21 cellular contexts compared by ENCODE assay signal in genomic region chr17:76426853-76427252, GRCh38. TPM values are rescaled to one million over a fixed set of nuclear protein-coding genes. Genes with fewer than 3 reads are reported as not detected.
DNase-seq lines count a peak whose midpoint lies in the region; ATAC-seq, FAIRE-seq and TF ChIP-seq lines count a peak whose summit lies in the region.
"Had no signal": no experiment of that assay in that cellular context is flagged by ENCODE, and none has a peak within 500 bp of the region (broad histone marks: within the 10 kb centered on the region; RNA-seq: fewer than 3 reads in every experiment).

No MANE protein-coding gene starts in this region.

- CTCF ChIA-PET in OCI-LY7 (lab: Charles Lee; ENCODE audit: unreplicated experiment) = interaction anchor here (1.8 to 2.0 kb wide), 2 partner anchors 10 to 18 kb away, joined by 4 read pairs; no protein-coding TSS in a partner anchor

- H3K79me2 ChIP-seq in OCI-LY7 (ENCODE audit: insufficient read depth, low read depth, low read length) = peaks cover 91% of the 10 kb centered on the region

- DNase-seq in heart right ventricle (no peak), cardiac septum (ENCODE audit: low spot score) (no peak), OCI-LY7 (ENCODE audit: low spot score) (no peak), left colon (no peak), GM12891 (ENCODE audit: insufficient read length, low spot score) (no peak), T1000 (lab: John Stamatoyannopoulos, UW) (no peak), aorta (no peak)
- DNase-seq: CD4-positive, alpha-beta memory T cell; DMS79 treated with DMSO at 0.1 percent for 48 hours; GDM1; GOT3; KBM-7; NCI-H1092 treated with DMSO at 0.1 percent for 48 hours; NCI-H1694; NCI-H2107; NCI-H69; PC-9 had no signal

- POLR2A ChIA-PET in OCI-LY7 (lab: Charles Lee) = interaction anchor here (0.9 to 2.8 kb wide), 5 partner anchors 16 to 96 kb away, joined by 3 to 17 read pairs (median 4); partner anchors contain the start of genes RHBDF2 and UBE2O

- H3K36me3 ChIP-seq in heart right ventricle (peaks cover 0 to 4% (median 0%) of the 10 kb centered on the region in 9 donors), OCI-LY7 (ENCODE audit: insufficient read depth, low read length) (peaks cover 5% of the 10 kb centered on the region), aorta (ENCODE audit: control insufficient read depth in 1 of 2, insufficient read depth in 2 of 2, low read length in 1 of 2) (no peaks in the 10 kb centered on the region)

- no peaks in the 10 kb centered on the region for H4K20me1 ChIP-seq in OCI-LY7 (ENCODE audit: insufficient read depth, low read length)

- no peaks in the 10 kb centered on the region for H3K9me2 ChIP-seq in OCI-LY7 (ENCODE audit: insufficient read depth, low read length)

- peaks cover 15 to 63% (median 46%) of the 10 kb centered on the region in 9 donors for H3K4me1 ChIP-seq in heart right ventricle
- peaks cover 95% of the 10 kb centered on the region for H3K4me1 ChIP-seq in OCI-LY7 (ENCODE audit: insufficient read depth, low read length, poor library complexity, severe bottlenecking)
- no peaks in the 10 kb centered on the region for H3K4me1 ChIP-seq in aorta (ENCODE audit: control insufficient read depth in 1 of 2, insufficient read depth in 2 of 2, low read length in 2 of 2)

- ATAC-seq in heart right ventricle = no peak
- ATAC-seq in left colon = peak; percentile 80
- no peak for ATAC-seq in HG02678 (IDR thresholded peaks at IDR 0.05; ENCODE audit: unreplicated experiment)
- no peak for ATAC-seq in aorta (ENCODE audit: low FRiP score)

- H3K27ac ChIP-seq in heart right ventricle (peak overlapping the region in 6 of 10 donors; percentile 42 to 67 (median 54)), OCI-LY7 (ENCODE audit: low read depth, low read length, poor library complexity, severe bottlenecking) (peak overlapping the region; percentile 92), aorta (ENCODE audit: low read depth in 1 of 2, low read length in 2 of 2) (no peak overlapping the region)
- H3K27ac ChIP-seq: PC-9 had no signal

- H3K4me3 ChIP-seq in heart right ventricle (no peak overlapping the region), OCI-LY7 (ENCODE audit: low read depth, low read length, poor library complexity, severe bottlenecking) (peak overlapping the region; percentile 59), aorta (ENCODE audit: low read length in 2 of 2) (no peak overlapping the region)
- H3K4me3 ChIP-seq: PC-9 had no signal

- no peak for FAIRE-seq in GM12891 (lab: Jason Lieb, UNC)
- FAIRE-seq: A204.1, HTR-8/SVneo had no signal

- intact Hi-C loops in heart right ventricle (cut with DNase I) = no loop called here
- intact Hi-C loops in cardiac septum (cut with DNase I) = no loop called here
- intact Hi-C loops in OCI-LY7 (cut with micrococcal nuclease; ENCODE audit: unreplicated experiment) = loop anchor here (1.0 kb wide), 1 partner anchor 26 kb away; the partner anchor contains the start of gene UBE2O
- intact Hi-C loops in left colon (cut with DNase I, micrococcal nuclease) = no loop called here
- intact Hi-C loops in aorta (cut with DNase I) = no loop called here

- no peaks in the 10 kb centered on the region for H3K27me3 ChIP-seq in heart right ventricle
- no peaks in the 10 kb centered on the region for H3K27me3 ChIP-seq in aorta (ENCODE audit: control insufficient read depth in 1 of 2, insufficient read depth in 2 of 2, low read length in 1 of 2)

- peak overlapping the region; percentile 82 for H3K4me2 ChIP-seq in OCI-LY7 (ENCODE audit: low read length)
- H3K4me2 ChIP-seq: PC-9 had no signal

- WGBS in heart right ventricle, 2 donors = 84 to 85% methylated on average over 3 of the region's 3 CpGs
- 94 to 95% methylated on average over 3 of the region's 3 CpGs for WGBS in aorta, 2 donors

- no peak for TF ChIP-seq POLR2A in GM12891 (IDR thresholded peaks at IDR 0.05; ENCODE audit: low read depth, low read length)

- H3K9me3 ChIP-seq in heart right ventricle (no peaks in the 10 kb centered on the region), OCI-LY7 (ENCODE audit: low read length) (0 out of 2 replicates have a peak, but pooled peaks cover 4% of the 10 kb centered on the region), aorta (ENCODE audit: control insufficient read depth, low read length) (no peaks in the 10 kb centered on the region)

- no peak for TF ChIP-seq CTCF in heart right ventricle (IDR thresholded peaks at IDR 0.05)
- TF ChIP-seq CTCF in OCI-LY7 (conservative IDR thresholded peaks at IDR 0.05; ENCODE audit: low read length) = no peak

- no peak overlapping the region for H2AFZ ChIP-seq in OCI-LY7 (ENCODE audit: low read length)
- H2AFZ ChIP-seq: PC-9 had no signal

- no TSS peak for BruUV-seq in OCI-LY7 (replicated peaks; lab: Mats Ljungman, UMichigan)

TF ChIP-seq in GM12891, 5 proteins besides CTCF, POLR2A, EP300 and RAD21:
- no peak for TF ChIP-seq SPI1 (IDR thresholded peaks at IDR 0.05; ENCODE audit: low read depth, low read length)
- no peak for TF ChIP-seq PAX5 (IDR thresholded peaks at IDR 0.05; ENCODE audit: insufficient read depth, low read length, severe bottlenecking)
- no peak for TF ChIP-seq POU2F2 (IDR thresholded peaks at IDR 0.05; ENCODE audit: low read depth, low read length)
- TF ChIP-seq TAF1 (IDR thresholded peaks at IDR 0.05; ENCODE audit: low read depth, low read length) = no peak
- TF ChIP-seq POLR2AphosphoS5 (IDR thresholded peaks at IDR 0.05; ENCODE audit: low read depth, low read length) = no peak

RNA-seq across cellular contexts. Expression of gene UBE2O, which starts 26.1 kb away (rescaled TPM):
- total RNA-seq in heart right ventricle (10 to 100 TPM; 31.0 to 39.0 (median 36.9) TPM), cardiac septum (31.1 TPM), OCI-LY7 (2022) (71.0 and 79.6 TPM in 2 replicates), left colon (10 to 100 TPM; 15.9 to 18.2 TPM), aorta (10 to 100 TPM; 14.0 to 24.7 TPM)
- polyA plus RNA-seq in heart right ventricle (10 to 100 TPM in 1 of 2 donors, 1 to 10 TPM in 1; 9.1 to 22.5 TPM), aorta (10 to 100 TPM in 1 of 2 donors, 1 to 10 TPM in 1; 2.5 to 11.0 TPM)
- total RNA-seq in OCI-LY7 (2014; rRNA removed; shearing (Covaris generic)) = 43.4 and 55.1 TPM in 2 replicates
- polyA plus RNA-seq in GM12891 (2012; ENCODE audit: low read depth, missing spikeins) = 14.6 TPM

RNA-seq across cellular contexts. Expression of gene AANAT, which starts 40.5 kb away (rescaled TPM):
- total RNA-seq in heart right ventricle (under 1 TPM in 1 of 10 donors, not detected in 9; 0.98 TPM), cardiac septum (not detected), OCI-LY7 (2022) (not detected in 2 replicates), left colon (not detected), aorta (not detected)
- polyA plus RNA-seq in heart right ventricle (under 1 TPM in 1 of 2 donors, not detected in 1; 0.73 TPM), aorta (not detected)
- not detected in 2 replicates for total RNA-seq in OCI-LY7 (2014; rRNA removed; shearing (Covaris generic))
- polyA plus RNA-seq in GM12891 (2012; ENCODE audit: low read depth, missing spikeins) = 0.13 TPM
- total RNA-seq: CD4-positive, alpha-beta memory T cell; MCF 10A; PC-9 had no signal
- polyA plus RNA-seq: CD4-positive, alpha-beta memory T cell had no signal

RNA-seq across cellular contexts. Expression of gene SPHK1, which starts 42.4 kb away (rescaled TPM):
- total RNA-seq in heart right ventricle = 10 to 100 TPM in 2 of 10 donors, 1 to 10 TPM in 8; 1.7 to 17.3 (median 3.2) TPM
- 10 to 100 TPM in 1 of 2 donors, 1 to 10 TPM in 1; 3.5 to 20.8 TPM for polyA plus RNA-seq in heart right ventricle
- total RNA-seq in cardiac septum = 11.0 TPM
- total RNA-seq in OCI-LY7 (2014; rRNA removed; shearing (Covaris generic)) = 0.28 and 0.36 TPM in 2 replicates
- total RNA-seq in OCI-LY7 (2022) = 0.22 and 0.78 TPM in 2 replicates
- total RNA-seq in left colon = 1 to 10 TPM; 2.9 to 4.2 TPM
- polyA plus RNA-seq in GM12891 (2012; ENCODE audit: low read depth, missing spikeins) = 0.27 TPM
- total RNA-seq in aorta = 10 to 100 TPM; 22.2 to 24.5 TPM
- polyA plus RNA-seq in aorta = 10 to 100 TPM in 1 of 2 donors, 1 to 10 TPM in 1; 8.6 to 13.9 TPM

Comparison
In these comparisons a context has a peak if more than half of its experiments do, and no peak if none do; other contexts are left out.
1. H3K27ac ChIP-seq: peak in heart right ventricle (6 of 10) and OCI-LY7 (single experiment); none in aorta (0 of 2).